In genomic region chr4:169604131-169604900, GRCh38 we compare ENCODE assay signal across 9 cellular contexts. TPM values are rescaled to one million over a fixed set of nuclear protein-coding genes. Genes with fewer than 3 reads are reported as not detected.
A peak's percentile ranks its signal among the peaks of the same experiment; 100 is the strongest.
DNase-seq lines count a peak whose midpoint lies in the region; ATAC-seq, FAIRE-seq and TF ChIP-seq lines count a peak whose summit lies in the region.
"Had no signal": no experiment of that assay in that cellular context is flagged by ENCODE, and none has a peak within 500 bp of the region (broad histone marks: within the 10 kb centered on the region; RNA-seq: fewer than 3 reads in every experiment).

No MANE protein-coding gene starts in this region.

- CTCF ChIA-PET in CD8-positive, alpha-beta T cell (lab: Charles Lee), result no interaction called here

- no peaks in the 10 kb centered on the region for H3K27me3 ChIP-seq in astrocyte (ENCODE audit: insufficient read depth, low read length)
- no peaks in the 10 kb centered on the region for H3K27me3 ChIP-seq in CD8-positive, alpha-beta T cell (ENCODE audit: insufficient read depth, low read length)
- H3K27me3 ChIP-seq: right lobe of liver had no signal

- no peak overlapping the region for H2AFZ ChIP-seq in astrocyte (ENCODE audit: low read depth, low read length)

- ATAC-seq in HG03432 (IDR thresholded peaks at IDR 0.05; ENCODE audit: unreplicated experiment), result peak; percentile 88
- no peak for ATAC-seq in CD8-positive, alpha-beta T cell

- H3K4me1 ChIP-seq in astrocyte (ENCODE audit: insufficient read depth, low read length), result peaks cover 11% of the 10 kb centered on the region
- no peaks in the 10 kb centered on the region for H3K4me1 ChIP-seq in CD8-positive, alpha-beta T cell (ENCODE audit: insufficient read depth, low read length)
- H3K4me1 ChIP-seq: right lobe of liver had no signal

- H3K36me3 Mint-ChIP-seq in activated naive CD8-positive, alpha-beta T cell, result peaks cover 8% of the 10 kb centered on the region
- peaks cover 10% of the 10 kb centered on the region for H3K36me3 Mint-ChIP-seq in activated naive CD8-positive, alpha-beta T cell treated with anti-CD3 and anti-CD28 coated beads for 36 hours
- no peaks in the 10 kb centered on the region for H3K36me3 Mint-ChIP-seq in astrocyte (ENCODE audit: low read depth, unreplicated experiment)
- peaks cover 37% of the 10 kb centered on the region for H3K36me3 Mint-ChIP-seq in CD8-positive, alpha-beta T cell

- H3K4me1 Mint-ChIP-seq in activated naive CD8-positive, alpha-beta T cell (ENCODE audit: low read depth), result peaks cover 41% of the 10 kb centered on the region
- peaks cover 24% of the 10 kb centered on the region for H3K4me1 Mint-ChIP-seq in activated naive CD8-positive, alpha-beta T cell treated with anti-CD3 and anti-CD28 coated beads for 36 hours
- H3K4me1 Mint-ChIP-seq in astrocyte (ENCODE audit: low read depth, unreplicated experiment), result peaks cover 17% of the 10 kb centered on the region
- peaks cover 36% of the 10 kb centered on the region for H3K4me1 Mint-ChIP-seq in CD8-positive, alpha-beta T cell (ENCODE audit: low read depth)

- peak overlapping the region; percentile 36 for H3K27ac Mint-ChIP-seq in activated naive CD8-positive, alpha-beta T cell
- no peak overlapping the region for H3K27ac Mint-ChIP-seq in activated naive CD8-positive, alpha-beta T cell treated with anti-CD3 and anti-CD28 coated beads for 36 hours
- peak overlapping the region; percentile 75 for H3K27ac Mint-ChIP-seq in astrocyte (ENCODE audit: unreplicated experiment)
- no peak overlapping the region for H3K27ac Mint-ChIP-seq in CD8-positive, alpha-beta T cell

- H3K27ac ChIP-seq in astrocyte (ENCODE audit: low read depth, low read length), result peak overlapping the region; percentile 59
- no peak overlapping the region for H3K27ac ChIP-seq in CD8-positive, alpha-beta T cell (ENCODE audit: low read depth, low read length)
- H3K27ac ChIP-seq: right lobe of liver had no signal

- DNase-seq in activated naive CD8-positive, alpha-beta T cell treated with anti-CD3 and anti-CD28 coated beads for 36 hours, result no peak
- DNase-seq in astrocyte (ENCODE audit: low read depth) (peak; percentile 79), pons (ENCODE audit: low spot score) (peak; percentile 32), NCI-H2196 (lab: John Stamatoyannopoulos, UW; ENCODE audit: unreplicated experiment) (no peak), NCI-H2081 (lab: John Stamatoyannopoulos, UW) (no peak)
- DNase-seq in CD8-positive, alpha-beta T cell, result no peak
- DNase-seq: right lobe of liver had no signal

- POLR2A ChIA-PET in CD8-positive, alpha-beta T cell (lab: Charles Lee), result no interaction called here

- peaks cover 18% of the 10 kb centered on the region for H3K79me2 ChIP-seq in astrocyte (ENCODE audit: insufficient read depth, low read length)

- H3K9me3 Mint-ChIP-seq in activated naive CD8-positive, alpha-beta T cell (ENCODE audit: low read depth), result no peaks in the 10 kb centered on the region
- H3K9me3 Mint-ChIP-seq in activated naive CD8-positive, alpha-beta T cell treated with anti-CD3 and anti-CD28 coated beads for 36 hours, result no peaks in the 10 kb centered on the region
- no peaks in the 10 kb centered on the region for H3K9me3 Mint-ChIP-seq in astrocyte (ENCODE audit: unreplicated experiment)
- no peaks in the 10 kb centered on the region for H3K9me3 Mint-ChIP-seq in CD8-positive, alpha-beta T cell

- H3K4me2 ChIP-seq in astrocyte (ENCODE audit: low read length), result no peak overlapping the region

- H3K36me3 ChIP-seq in astrocyte (ENCODE audit: insufficient read depth, low read length), result no peaks in the 10 kb centered on the region
- peaks cover 8% of the 10 kb centered on the region for H3K36me3 ChIP-seq in CD8-positive, alpha-beta T cell (ENCODE audit: insufficient read depth, low read length)

- no peak for TF ChIP-seq CTCF in astrocyte (IDR thresholded peaks at IDR 0.05; ENCODE audit: insufficient read depth, low read depth, low read length)
- no peak for TF ChIP-seq CTCF in CD8-positive, alpha-beta T cell (IDR thresholded peaks at IDR 0.05)

- no peak overlapping the region for H3K4me3 ChIP-seq in astrocyte (ENCODE audit: insufficient read depth, low read depth, low read length)
- H3K4me3 ChIP-seq in CD8-positive, alpha-beta T cell (ENCODE audit: low read depth, low read length), result no peak overlapping the region
- H3K4me3 ChIP-seq: right lobe of liver had no signal

- H3K4me3 Mint-ChIP-seq in activated naive CD8-positive, alpha-beta T cell, result no peak overlapping the region
- no peak overlapping the region for H3K4me3 Mint-ChIP-seq in activated naive CD8-positive, alpha-beta T cell treated with anti-CD3 and anti-CD28 coated beads for 36 hours
- H3K4me3 Mint-ChIP-seq in astrocyte (ENCODE audit: unreplicated experiment), result no peak overlapping the region
- H3K4me3 Mint-ChIP-seq in CD8-positive, alpha-beta T cell, result no peak overlapping the region

- no peaks in the 10 kb centered on the region for H4K20me1 ChIP-seq in astrocyte (ENCODE audit: insufficient read depth, low read length)

- intact Hi-C loops in CD8-positive, alpha-beta T cell (cut with DNase I, micrococcal nuclease), result no loop called here

- no peaks in the 10 kb centered on the region for H3K9me3 ChIP-seq in astrocyte (ENCODE audit: insufficient read depth, low read depth, low read length)
- H3K9me3 ChIP-seq in CD8-positive, alpha-beta T cell (ENCODE audit: low read length), result no peaks in the 10 kb centered on the region
- H3K9me3 ChIP-seq: right lobe of liver had no signal

- peak; percentile 91 for FAIRE-seq in astrocyte (lab: Jason Lieb, UNC)

- no peaks in the 10 kb centered on the region for H3K27me3 Mint-ChIP-seq in activated naive CD8-positive, alpha-beta T cell
- no peaks in the 10 kb centered on the region for H3K27me3 Mint-ChIP-seq in activated naive CD8-positive, alpha-beta T cell treated with anti-CD3 and anti-CD28 coated beads for 36 hours
- H3K27me3 Mint-ChIP-seq in astrocyte (ENCODE audit: low read depth, unreplicated experiment), result no peaks in the 10 kb centered on the region
- no peaks in the 10 kb centered on the region for H3K27me3 Mint-ChIP-seq in CD8-positive, alpha-beta T cell (ENCODE audit: low read depth)

- peak overlapping the region; percentile 28 for H3K9ac ChIP-seq in astrocyte (ENCODE audit: low read length)

RNA-seq across cellular contexts. Expression of gene NEK1, which starts 8.1 kb away (rescaled TPM):
- total RNA-seq in activated naive CD8-positive, alpha-beta T cell treated with anti-CD3 and anti-CD28 coated beads for 36 hours, result 10 to 100 TPM; 12.1 to 13.1 TPM
- total RNA-seq in astrocyte, result 13.0 and 15.1 TPM in 2 replicates
- total RNA-seq in CD8-positive, alpha-beta T cell, result 10 to 100 TPM; 13.8 to 15.5 TPM

RNA-seq across cellular contexts. Expression of gene CLCN3, which starts 16.1 kb away (rescaled TPM):
- total RNA-seq in activated naive CD8-positive, alpha-beta T cell treated with anti-CD3 and anti-CD28 coated beads for 36 hours, result 10 to 100 TPM; 18.5 to 20.8 TPM
- 51.1 and 55.1 TPM in 2 replicates for total RNA-seq in astrocyte
- 10 to 100 TPM; 10.2 to 10.9 TPM for total RNA-seq in CD8-positive, alpha-beta T cell

Comparison
In these comparisons a context has a peak if more than half of its experiments do, and no peak if none do; other contexts are left out.
1. H3K27ac Mint-ChIP-seq: peak in activated naive CD8-positive, alpha-beta T cell (single experiment) and astrocyte (single experiment); none in activated naive CD8-positive, alpha-beta T cell treated with anti-CD3 and anti-CD28 coated beads for 36 hours (single experiment) and CD8-positive, alpha-beta T cell (single experiment).
2. DNase-seq: peak in astrocyte (single experiment) and pons (single experiment); none in activated naive CD8-positive, alpha-beta T cell treated with anti-CD3 and anti-CD28 coated beads for 36 hours (single experiment), NCI-H2196 (single experiment), CD8-positive, alpha-beta T cell (0 of 7) and NCI-H2081 (0 of 2).